13 cellular contexts compared by ENCODE assay signal in the genomic region with DNA sequence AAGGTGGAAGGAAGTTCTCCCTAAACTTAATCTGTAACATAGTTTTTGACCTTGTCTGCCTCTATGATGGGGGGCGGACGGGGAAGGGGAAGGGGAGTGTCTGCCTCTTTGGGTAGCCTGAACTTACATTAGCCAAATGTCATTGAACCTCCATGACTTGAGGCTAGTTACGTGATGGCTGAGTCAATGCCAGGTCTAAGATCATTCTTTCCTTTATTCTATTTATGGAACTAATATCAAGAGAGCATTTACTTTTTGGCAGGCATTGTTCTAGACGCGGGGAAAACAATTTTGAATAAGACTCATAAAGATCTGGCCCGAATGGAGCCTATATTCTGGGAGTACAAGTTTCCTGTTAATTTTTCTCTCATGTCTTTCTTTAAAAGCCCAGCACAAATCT.
DNase-seq lines count a peak whose midpoint lies in the region; TF ChIP-seq lines count a peak whose summit lies in the region.
"Had no signal": no experiment of that assay in that cellular context is flagged by ENCODE, and none has a peak within 500 bp of the region (broad histone marks: within the 10 kb centered on the region; RNA-seq: fewer than 3 reads in every experiment).

No MANE protein-coding gene starts in this region.

- no peak overlapping the region for H2BK120ac ChIP-seq in mesenchymal stem cell (ENCODE audit: low read depth, low read length)

- TF ChIP-seq POLR2A in stomach (IDR thresholded peaks at IDR 0.05), result no peak

- no peaks in the 10 kb centered on the region for H3K36me3 Mint-ChIP-seq in endodermal cell (ENCODE audit: low read depth)

- H4K8ac ChIP-seq in mesenchymal stem cell (ENCODE audit: low read length), result no peak overlapping the region

- H3K4me3 ChIP-seq in HUES48 (ENCODE audit: low read depth, low read length) (no peak overlapping the region), endodermal cell (ENCODE audit: low read length) (no peak overlapping the region), mesenchymal stem cell (ENCODE audit: insufficient read depth in 1 of 2, low read depth in 1 of 2, low read length in 2 of 2) (peak overlapping the region in 1 of 2 experiments; percentile 40), stomach (no peak overlapping the region), HAP-1 (no peak overlapping the region)

- H3K27me3 ChIP-seq in HUES48 (ENCODE audit: control insufficient read depth, insufficient read depth, low read length) (no peaks in the 10 kb centered on the region), endodermal cell (ENCODE audit: control insufficient read depth, insufficient read depth, low read length, poor library complexity, severe bottlenecking) (no peaks in the 10 kb centered on the region), mesenchymal stem cell (ENCODE audit: control insufficient read depth in 1 of 2, insufficient read depth in 1 of 2, low read length in 2 of 2) (no peaks in the 10 kb centered on the region), stomach (no peaks in the 10 kb centered on the region), HAP-1 (ENCODE audit: low read depth) (no peaks in the 10 kb centered on the region)

- DNase-seq in endodermal cell (peak; percentile 19), mesenchymal stem cell (no peak), stomach (no peak), NCI-H2081 treated with DMSO at 0.1 percent for 48 hours (lab: John Stamatoyannopoulos, UW) (no peak), NCI-H1436 treated with DMSO at 0.1 percent for 48 hours (lab: John Stamatoyannopoulos, UW) (no peak), HAP-1 (ENCODE audit: low spot score in 2 of 2) (no peak)
- no peak for DNase-seq in stimulated activated naive CD4-positive, alpha-beta T cell (lab: John Stamatoyannopoulos, UW)
- DNase-seq: amniotic stem cell; CD4-positive, alpha-beta T cell; glutamatergic neuron; NCI-H2171 treated with DMSO at 0.1 percent for 48 hours had no signal

- H3K27ac ChIP-seq in HUES48 (ENCODE audit: low read depth, low read length), result peak overlapping the region; percentile 79
- H3K27ac ChIP-seq in endodermal cell (ENCODE audit: low read depth, low read length), result no peak overlapping the region
- H3K27ac ChIP-seq in mesenchymal stem cell (ENCODE audit: low read length, poor library complexity, severe bottlenecking), result peak overlapping the region; percentile 23
- peak overlapping the region; percentile 54 to 83 (median 73) for H3K27ac ChIP-seq in stomach
- H3K27ac ChIP-seq: neutrophil had no signal

- H3K4me1 ChIP-seq in HUES48 (ENCODE audit: control insufficient read depth, insufficient read depth, low read length) (peaks cover 21% of the 10 kb centered on the region), endodermal cell (ENCODE audit: control insufficient read depth, insufficient read depth, low read length) (peaks cover 13% of the 10 kb centered on the region), mesenchymal stem cell (ENCODE audit: control insufficient read depth, insufficient read depth, low read depth, low read length) (peaks cover 17% of the 10 kb centered on the region), stomach (peaks cover 23 to 50% (median 42%) of the 10 kb centered on the region in 4 donors), HAP-1 (no peaks in the 10 kb centered on the region; the same call in 1 of the 2 replicates)

- H4K91ac ChIP-seq in mesenchymal stem cell (ENCODE audit: low read length), result no peak overlapping the region

- no peaks in the 10 kb centered on the region for H3K9me3 Mint-ChIP-seq in endodermal cell
- H3K9me3 Mint-ChIP-seq: CD4-positive, alpha-beta T cell had no signal

- in situ Hi-C loops in HAP-1 (cut with MboI; ENCODE audit: low sequenced_read_pairs), result no loop called here

- no peak overlapping the region for H3K4me3 Mint-ChIP-seq in endodermal cell
- H3K4me3 Mint-ChIP-seq: CD4-positive, alpha-beta T cell had no signal

- no peak overlapping the region for H3K23ac ChIP-seq in mesenchymal stem cell (ENCODE audit: low read length in 2 of 2)

- no peak overlapping the region for H2AFZ ChIP-seq in mesenchymal stem cell (ENCODE audit: low read depth, low read length)

- H2BK15ac ChIP-seq in mesenchymal stem cell (ENCODE audit: low read depth, poor library complexity, severe bottlenecking), result no peak overlapping the region

- peak overlapping the region; percentile 19 for H3K27ac Mint-ChIP-seq in endodermal cell
- H3K27ac Mint-ChIP-seq: CD4-positive, alpha-beta T cell had no signal

- H2AK5ac ChIP-seq in mesenchymal stem cell (ENCODE audit: low read length, severe bottlenecking), result no peak overlapping the region

- H2BK12ac ChIP-seq in mesenchymal stem cell (ENCODE audit: low read length in 2 of 2), result peak overlapping the region in 1 of 2 experiments; percentile 91

- H3K9me3 ChIP-seq in HUES48 (ENCODE audit: control insufficient read depth, insufficient read depth, low read length) (no peaks in the 10 kb centered on the region), endodermal cell (ENCODE audit: control insufficient read depth, low read length) (no peaks in the 10 kb centered on the region), mesenchymal stem cell (ENCODE audit: control insufficient read depth, low read length) (no peaks in the 10 kb centered on the region), stomach (no peaks in the 10 kb centered on the region), HAP-1 (no peaks in the 10 kb centered on the region)
- H3K9me3 ChIP-seq: neutrophil had no signal

- no peak overlapping the region for H3K9ac ChIP-seq in HUES48 (ENCODE audit: low read depth, low read length)
- H3K9ac ChIP-seq in endodermal cell (ENCODE audit: extremely low read depth, low read length, poor library complexity, severe bottlenecking), result no peak overlapping the region
- H3K9ac ChIP-seq in mesenchymal stem cell (ENCODE audit: low read length), result peak overlapping the region; percentile 80

- TF ChIP-seq CTCF in endodermal cell (conservative IDR thresholded peaks at IDR 0.05) (no peak), stomach (IDR thresholded peaks at IDR 0.05) (no peak)

- H3K4me2 ChIP-seq in mesenchymal stem cell (ENCODE audit: low read length, poor library complexity, severe bottlenecking), result no peak overlapping the region

- H3K4ac ChIP-seq in mesenchymal stem cell (ENCODE audit: low read depth in 1 of 2, low read length in 2 of 2), result peak overlapping the region in 1 of 2 experiments; percentile 85

- no peaks in the 10 kb centered on the region for H3K27me3 Mint-ChIP-seq in endodermal cell (ENCODE audit: insufficient read depth)

- H3K4me1 Mint-ChIP-seq in endodermal cell, result peaks cover 63% of the 10 kb centered on the region

- TF ChIP-seq EP300 in stomach (IDR thresholded peaks at IDR 0.05), result no peak

- H3K14ac ChIP-seq in mesenchymal stem cell (ENCODE audit: low read length in 2 of 2), result no peak overlapping the region

- peaks cover 18% of the 10 kb centered on the region for H3K79me1 ChIP-seq in mesenchymal stem cell (replicated peaks; ENCODE audit: low read length, poor library complexity, severe bottlenecking)

- intact Hi-C loops in stomach (cut with DNase I; ENCODE audit: low total_unique reads), result no loop called here

- H2BK5ac ChIP-seq in mesenchymal stem cell (ENCODE audit: low read depth, low read length, poor library complexity, severe bottlenecking), result no peak overlapping the region

- WGBS in endodermal cell (ENCODE audit: insufficient coverage in 1 of 2, insufficient read length in 1 of 2), 2 experiments, result 87 to 95% methylated on average over 5 to 6 of the region's 6 CpGs
- WGBS in mesenchymal stem cell, result 82% methylated on average over 5 of the region's 6 CpGs
- 26 to 47% (median 29%) methylated on average over 6 of the region's 6 CpGs for WGBS in stomach, 5 donors

- peak overlapping the region; percentile 86 to 88 for H3K18ac ChIP-seq in mesenchymal stem cell (ENCODE audit: low read depth in 1 of 2, low read length in 2 of 2)

- H3K36me3 ChIP-seq in HUES48 (ENCODE audit: control insufficient read depth, insufficient read depth, low read length) (no peaks in the 10 kb centered on the region), endodermal cell (ENCODE audit: control insufficient read depth, insufficient read depth, low read length) (no peaks in the 10 kb centered on the region), mesenchymal stem cell (ENCODE audit: control insufficient read depth in 1 of 2, insufficient read depth in 2 of 2, low read depth in 1 of 2, low read length in 2 of 2) (no peaks in the 10 kb centered on the region), stomach (no peaks in the 10 kb centered on the region), HAP-1 (replicated peaks) (no peaks in the 10 kb centered on the region; the same call in 1 of the 2 replicates)
- H3K36me3 ChIP-seq: neutrophil had no signal
